In genomic region chr19:12788682-12789097, GRCh38 we compare ENCODE assay signal across 8 cellular contexts. TPM values are rescaled to one million over a fixed set of nuclear protein-coding genes. Genes with fewer than 3 reads are reported as not detected.
DNase-seq lines count a peak whose midpoint lies in the region; ATAC-seq, FAIRE-seq and TF ChIP-seq lines count a peak whose summit lies in the region.

No MANE protein-coding gene starts in this region.

- WGBS in A549 (ENCODE audit: missing lambda C conversion rate): 1% methylated on average over 5 of the region's 12 CpGs
- 1 to 4% (median 3%) methylated on average over 12 of the region's 12 CpGs for WGBS in heart left ventricle, 4 donors

- CTCF ChIA-PET in A549 (lab: Yijun Ruan, JAX): interaction anchor here (1.0 to 5.0 kb wide), 5 partner anchors 11 to 31 kb away, joined by 3 to 58 read pairs (median 4); no protein-coding TSS in a partner anchor

- H3K4me2 ChIP-seq in A549: peak overlapping the region; percentile 99

- TF ChIP-seq EP300 in A549 (IDR thresholded peaks at IDR 0.05): peak in 1 of 2 experiments; percentile 72; a peak in 2 of 5 replicates

- peaks cover 0 to 12% (median 0%) of the 10 kb centered on the region in 9 donors for H3K36me3 ChIP-seq in heart left ventricle

- peak overlapping the region; percentile 92 for H3K4me3 Mint-ChIP-seq in activated naive CD8-positive, alpha-beta T cell treated with anti-CD3 and anti-CD28 coated beads, Interleukin-2, amount 10 ng/mL, durations not matched to agents 7 days and 5 days

- H3K27ac Mint-ChIP-seq in activated naive CD8-positive, alpha-beta T cell treated with anti-CD3 and anti-CD28 coated beads, Interleukin-2, amount 10 ng/mL, durations not matched to agents 7 days and 5 days: peak overlapping the region; percentile 92

- H3K9me3 ChIP-seq in A549 (no peaks in the 10 kb centered on the region), heart left ventricle (no peaks in the 10 kb centered on the region)

- TF ChIP-seq POLR2A in A549 (IDR thresholded peaks at IDR 0.05; ENCODE audit: low read length): no peak
- no peak for TF ChIP-seq POLR2A in heart left ventricle (IDR thresholded peaks at IDR 0.05)

- no peaks in the 10 kb centered on the region for H3K27me3 ChIP-seq in heart left ventricle

- H3K27me3 Mint-ChIP-seq in activated naive CD8-positive, alpha-beta T cell treated with anti-CD3 and anti-CD28 coated beads, Interleukin-2, amount 10 ng/mL, durations not matched to agents 7 days and 5 days: no peaks in the 10 kb centered on the region

- H3K4me3 ChIP-seq in A549 (peak overlapping the region; percentile 92), GM08714 (ENCODE audit: low read length) (peak overlapping the region; percentile 51; the same call in 1 of the 2 replicates), heart left ventricle (peak overlapping the region in 10 of 12 donors; percentile 63 to 99 (median 88))

- peaks cover 1% of the 10 kb centered on the region for H3K36me3 Mint-ChIP-seq in activated naive CD8-positive, alpha-beta T cell treated with anti-CD3 and anti-CD28 coated beads, Interleukin-2, amount 10 ng/mL, durations not matched to agents 7 days and 5 days

- ATAC-seq in A549: no peak
- ATAC-seq in activated naive CD8-positive, alpha-beta T cell treated with anti-CD3 and anti-CD28 coated beads, Interleukin-2, amount 10 ng/mL, durations not matched to agents 7 days and 5 days (ENCODE audit: low read depth): no peak
- peak in 2 of 4 donors; percentile 1 to 2 for ATAC-seq in heart left ventricle
- no peak for ATAC-seq in HG03469 (IDR thresholded peaks at IDR 0.05; ENCODE audit: unreplicated experiment)
- ATAC-seq in GM19328 (IDR thresholded peaks at IDR 0.05; ENCODE audit: unreplicated experiment): no peak

- POLR2A ChIA-PET in A549 (lab: Yijun Ruan, JAX): interaction anchor here (1.1 to 2.4 kb wide), 2 partner anchors 11 to 23 kb away, joined by 3 to 24 read pairs; no protein-coding TSS in a partner anchor
- POLR2A ChIA-PET in activated naive CD8-positive, alpha-beta T cell treated with anti-CD3 and anti-CD28 coated beads, Interleukin-2, amount 10 ng/mL, durations not matched to agents 7 days and 5 days (lab: Charles Lee): interaction anchor here (3.4 kb wide), 1 partner anchor 11 kb away, joined by 31 read pairs; no protein-coding TSS in a partner anchor

- H3K4me1 ChIP-seq in A549 (peaks cover 63% of the 10 kb centered on the region), heart left ventricle (peaks cover 4 to 70% (median 58%) of the 10 kb centered on the region in 12 donors)

- FAIRE-seq in A549 (lab: Jason Lieb, UNC): no peak

- DNase-seq in A549 (ENCODE audit: low read depth in 1 of 2, low spot score in 1 of 2) (peak in 1 of 2 experiments; percentile 89), NCI-H2227 treated with DMSO at 0.1 percent for 48 hours (lab: John Stamatoyannopoulos, UW) (peak; percentile 25), heart left ventricle (peak; percentile 91 to 95 (median 92)), pons (ENCODE audit: low spot score) (peak; percentile 74)
- DNase-seq in activated naive CD8-positive, alpha-beta T cell treated with anti-CD3 and anti-CD28 coated beads, Interleukin-2, amount 10 ng/mL, durations not matched to agents 7 days and 5 days: no peak

- intact Hi-C loops in heart left ventricle (cut with DNase I): loop anchor here in 1 of 10 donors (10.0 kb wide), 1 partner anchor 366 kb away; the partner anchor contains the start of genes IER2 and STX10

- H3K27ac ChIP-seq in A549 (peak overlapping the region; percentile 96 to 99), heart left ventricle (peak overlapping the region; percentile 95 to 100 (median 99))

- no peak for TF ChIP-seq CTCF in A549 (IDR thresholded peaks at IDR 0.05)
- peak in 3 of 12 donors; percentile 8 to 28 (median 25) for TF ChIP-seq CTCF in heart left ventricle (IDR thresholded peaks at IDR 0.05)

- peaks cover 19% of the 10 kb centered on the region for H3K4me1 Mint-ChIP-seq in activated naive CD8-positive, alpha-beta T cell treated with anti-CD3 and anti-CD28 coated beads, Interleukin-2, amount 10 ng/mL, durations not matched to agents 7 days and 5 days

- TF ChIP-seq RAD21 in A549 (conservative IDR thresholded peaks at IDR 0.05 in 1 of 2, IDR thresholded peaks at IDR 0.05 in 1 of 2): no peak

- no peaks in the 10 kb centered on the region for H3K9me3 Mint-ChIP-seq in activated naive CD8-positive, alpha-beta T cell treated with anti-CD3 and anti-CD28 coated beads, Interleukin-2, amount 10 ng/mL, durations not matched to agents 7 days and 5 days

TF ChIP-seq in A549, 52 proteins besides CTCF, POLR2A, EP300 and RAD21 (continues in another document):
- TF ChIP-seq JUNB (IDR thresholded peaks at IDR 0.05) (no peak), ATOH8 (CRISPR knock-in tag; IDR thresholded peaks at IDR 0.05; ENCODE audit: low read depth) (peak; percentile 82), NPAS2 (CRISPR knock-in tag; IDR thresholded peaks at IDR 0.05; ENCODE audit: borderline replicate concordance) (no peak), FOSB (CRISPR knock-in tag; IDR thresholded peaks at IDR 0.05) (no peak), ZFP36 (IDR thresholded peaks at IDR 0.05; ENCODE audit: borderline replicate concordance, partially characterized antibody) (no peak), TFCP2L1 (CRISPR knock-in tag; IDR thresholded peaks at IDR 0.05) (no peak), JUN (IDR thresholded peaks at IDR 0.05) (peak; percentile 62 to 65; a peak in 3 of 5 replicates)
- TF ChIP-seq, protein P1, sequence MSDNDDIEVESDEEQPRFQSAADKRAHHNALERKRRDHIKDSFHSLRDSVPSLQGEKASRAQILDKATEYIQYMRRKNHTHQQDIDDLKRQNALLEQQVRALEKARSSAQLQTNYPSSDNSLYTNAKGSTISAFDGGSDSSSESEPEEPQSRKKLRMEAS (IDR thresholded peaks at IDR 0.05): peak; percentile 63; the same call in 1 of the 2 replicates

RNA-seq across cellular contexts. Expression of gene JUNB, which starts 2.6 kb away (rescaled TPM):
- polyA plus RNA-seq in A549 (2011; rRNA removed) (72.5 and 94.7 TPM in 2 replicates), A549 (2017; fragmentation: RNase III; extraction: RNeasy Plus Mini Kit Qiagen cat#74134 plus additional on column Dnase treatment) (47.2 to 57.7 TPM (median 55.6 TPM) in 3 replicates), heart left ventricle (10 to 100 TPM; 29.6 to 52.9 TPM)
- 165 and 253 TPM in 2 replicates for polyA plus RNA-seq in A549 (2012; cell fraction: cytosol; rRNA removed)
- polyA plus RNA-seq in A549 (2012; cell fraction: nucleus; rRNA removed): 411 and 478 TPM in 2 replicates
- polyA minus RNA-seq in A549 (2011; rRNA and poly(A)+ RNA removed): 30.8 and 31.4 TPM in 2 replicates
- total RNA-seq in activated naive CD8-positive, alpha-beta T cell treated with anti-CD3 and anti-CD28 coated beads, Interleukin-2, amount 10 ng/mL, durations not matched to agents 7 days and 5 days: 10 to 100 TPM; 82.7 to 84.6 TPM
- 100 to 1,000 TPM in 4 of 9 donors, 10 to 100 TPM in 5; 19.6 to 205 (median 67.6) TPM for total RNA-seq in heart left ventricle

RNA-seq across cellular contexts. Expression of gene PRDX2, which starts 12.9 kb away (rescaled TPM):
- 0.48 and 0.57 TPM in 2 replicates for polyA plus RNA-seq in A549 (2011; rRNA removed)
- 1.1 and 1.3 TPM in 2 replicates for polyA plus RNA-seq in A549 (2012; cell fraction: cytosol; rRNA removed)
- 1.3 and 1.5 TPM in 2 replicates for polyA plus RNA-seq in A549 (2012; cell fraction: nucleus; rRNA removed)
- polyA plus RNA-seq in A549 (2017; fragmentation: RNase III; extraction: RNeasy Plus Mini Kit Qiagen cat#74134 plus additional on column Dnase treatment): 0.49 to 0.91 TPM (median 0.84 TPM) in 3 replicates
- polyA minus RNA-seq in A549 (2011; rRNA and poly(A)+ RNA removed): 0.49 and 0.95 TPM in 2 replicates
- 100 to 1,000 TPM; 170 to 181 TPM for total RNA-seq in activated naive CD8-positive, alpha-beta T cell treated with anti-CD3 and anti-CD28 coated beads, Interleukin-2, amount 10 ng/mL, durations not matched to agents 7 days and 5 days
- total RNA-seq in heart left ventricle: 1,000 to 10,000 TPM in 2 of 9 donors, 100 to 1,000 TPM in 7; 435 to 1,432 (median 684) TPM
- 100 to 1,000 TPM; 544 to 645 TPM for polyA plus RNA-seq in heart left ventricle

RNA-seq across cellular contexts. Expression of gene THSD8, which starts 13.2 kb away (rescaled TPM):
- 4.9 and 10.7 TPM in 2 replicates for polyA plus RNA-seq in A549 (2011; rRNA removed)
- polyA plus RNA-seq in A549 (2012; cell fraction: cytosol; rRNA removed): not detected in 2 replicates
- polyA plus RNA-seq in A549 (2012; cell fraction: nucleus; rRNA removed): 1.6 TPM in 1 of 2 replicates, not detected in the other
- not detected in 3 replicates for polyA plus RNA-seq in A549 (2017; fragmentation: RNase III; extraction: RNeasy Plus Mini Kit Qiagen cat#74134 plus additional on column Dnase treatment)
- 8.4 and 11.0 TPM in 2 replicates for polyA minus RNA-seq in A549 (2011; rRNA and poly(A)+ RNA removed)
- 10 to 100 TPM in 1 of 2 experiments, 1 to 10 TPM in 1; 5.8 to 10.8 TPM for total RNA-seq in activated naive CD8-positive, alpha-beta T cell treated with anti-CD3 and anti-CD28 coated beads, Interleukin-2, amount 10 ng/mL, durations not matched to agents 7 days and 5 days
- 1 to 10 TPM in 7 of 9 donors, not detected in 2; 1.2 to 6.8 (median 2.2) TPM for total RNA-seq in heart left ventricle
- 1 to 10 TPM in 1 of 2 donors, under 1 TPM in 1; 0.35 to 3.2 TPM for polyA plus RNA-seq in heart left ventricle

RNA-seq across cellular contexts. Expression of gene HOOK2, which starts 13.3 kb away (rescaled TPM):
- polyA plus RNA-seq in A549 (2011; rRNA removed) (8.3 and 10.1 TPM in 2 replicates), A549 (2017; fragmentation: RNase III; extraction: RNeasy Plus Mini Kit Qiagen cat#74134 plus additional on column Dnase treatment) (18.5 to 24.6 TPM (median 21.5 TPM) in 3 replicates), heart left ventricle (10 to 100 TPM; 29.9 to 83.5 TPM)
- 13.8 TPM in 2 replicates for polyA plus RNA-seq in A549 (2012; cell fraction: cytosol; rRNA removed)
- 40.4 and 46.5 TPM in 2 replicates for polyA plus RNA-seq in A549 (2012; cell fraction: nucleus; rRNA removed)
- 5.5 and 9.8 TPM in 2 replicates for polyA minus RNA-seq in A549 (2011; rRNA and poly(A)+ RNA removed)
- total RNA-seq in activated naive CD8-positive, alpha-beta T cell treated with anti-CD3 and anti-CD28 coated beads, Interleukin-2, amount 10 ng/mL, durations not matched to agents 7 days and 5 days: 10 to 100 TPM; 20.0 to 20.3 TPM
- total RNA-seq in heart left ventricle: 10 to 100 TPM; 45.5 to 90.1 (median 62.6) TPM

RNA-seq across cellular contexts. Expression of gene RNASEH2A, which starts 17.7 kb away (rescaled TPM):
- polyA plus RNA-seq in A549 (2011; rRNA removed): 27.2 and 37.2 TPM in 2 replicates
- 64.6 and 74.8 TPM in 2 replicates for polyA plus RNA-seq in A549 (2012; cell fraction: cytosol; rRNA removed)
- polyA plus RNA-seq in A549 (2012; cell fraction: nucleus; rRNA removed): 59.6 and 69.3 TPM in 2 replicates
- polyA plus RNA-seq in A549 (2017; fragmentation: RNase III; extraction: RNeasy Plus Mini Kit Qiagen cat#74134 plus additional on column Dnase treatment): 40.7 to 45.5 TPM (median 41.7 TPM) in 3 replicates
- polyA minus RNA-seq in A549 (2011; rRNA and poly(A)+ RNA removed): 47.2 and 53.1 TPM in 2 replicates
- 10 to 100 TPM; 46.2 to 47.8 TPM for total RNA-seq in activated naive CD8-positive, alpha-beta T cell treated with anti-CD3 and anti-CD28 coated beads, Interleukin-2, amount 10 ng/mL, durations not matched to agents 7 days and 5 days
- 1 to 10 TPM in 8 of 9 donors, under 1 TPM in 1; 0.63 to 7.6 (median 4.0) TPM for total RNA-seq in heart left ventricle
- polyA plus RNA-seq in heart left ventricle: 1 to 10 TPM; 1.3 to 8.6 TPM
